ENCODE assay signal across 22 cellular contexts in the genomic region with DNA sequence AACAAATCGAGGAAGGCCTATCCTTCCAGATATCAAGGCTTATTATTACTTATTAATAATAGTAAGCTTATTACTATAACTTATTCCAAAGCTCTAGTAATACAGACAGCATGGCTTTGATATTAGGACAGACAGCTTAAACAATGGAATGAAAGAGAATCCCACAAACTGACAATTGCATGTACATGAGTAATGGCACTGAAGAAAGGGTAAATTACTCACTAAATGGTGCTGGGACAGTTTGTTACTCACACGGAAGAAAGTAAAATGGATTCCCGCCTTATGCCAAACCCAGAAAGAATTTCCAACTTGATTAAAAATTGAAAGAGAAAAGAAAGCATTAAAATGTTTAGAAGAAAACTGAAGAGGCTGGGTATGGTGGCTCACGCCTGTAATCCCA.
DNase-seq lines count a peak whose midpoint lies in the region; ATAC-seq and TF ChIP-seq lines count a peak whose summit lies in the region.
"Had no signal": no experiment of that assay in that cellular context is flagged by ENCODE, and none has a peak within 500 bp of the region (broad histone marks: within the 10 kb centered on the region; RNA-seq: fewer than 3 reads in every experiment).

No MANE protein-coding gene starts in this region.

- no peak overlapping the region for H2BK15ac ChIP-seq in IMR-90 (ENCODE audit: low read depth, low read length)

- H3K79me1 ChIP-seq in IMR-90 (ENCODE audit: low read depth in 1 of 2, low read length in 2 of 2) = no peaks in the 10 kb centered on the region

- no peak overlapping the region for H3K4me2 ChIP-seq in IMR-90 (ENCODE audit: low read depth, low read length)

- H3K4me3 Mint-ChIP-seq in memory B cell = no peak overlapping the region
- H3K4me3 Mint-ChIP-seq: activated naive CD8-positive, alpha-beta T cell treated with anti-CD3 and anti-CD28 coated beads, Interleukin-2, amount 50 U/mL, for 24 hours; CD8-positive, alpha-beta memory T cell; endodermal cell; T-helper 2 cell treated with Interferon-gamma antibody and Interleukin-4, amounts not matched to agents 5 μg/mL and 100 μg/mL, for 36 hours had no signal

- no peaks in the 10 kb centered on the region for H3K27me3 Mint-ChIP-seq in memory B cell
- H3K27me3 Mint-ChIP-seq: activated naive CD8-positive, alpha-beta T cell treated with anti-CD3 and anti-CD28 coated beads, Interleukin-2, amount 50 U/mL, for 24 hours; CD8-positive, alpha-beta memory T cell had no signal

- no peaks in the 10 kb centered on the region for H3K9me3 Mint-ChIP-seq in memory B cell
- H3K9me3 Mint-ChIP-seq: T-helper 2 cell treated with Interferon-gamma antibody and Interleukin-4, amounts not matched to agents 5 μg/mL and 100 μg/mL, for 36 hours had no signal

- H3K4me3 ChIP-seq in IMR-90 (ENCODE audit: insufficient read depth, low read depth, low read length) (no peak overlapping the region), epithelial cell of esophagus (ENCODE audit: low read length) (no peak overlapping the region)
- H3K4me3 ChIP-seq: left ventricle myocardium inferior, transverse colon had no signal

- no peaks in the 10 kb centered on the region for H3K9me1 ChIP-seq in IMR-90 (ENCODE audit: insufficient read depth, low read length)

- H3K36me3 Mint-ChIP-seq in memory B cell = peaks cover 23% of the 10 kb centered on the region

- no peak overlapping the region for H3K27ac ChIP-seq in IMR-90 (ENCODE audit: insufficient read depth, low read length)
- H3K27ac ChIP-seq: left ventricle myocardium inferior, transverse colon had no signal

- peak overlapping the region; percentile 9 for H2BK5ac ChIP-seq in IMR-90 (ENCODE audit: low read depth, low read length, poor library complexity, severe bottlenecking)

- H2AFZ ChIP-seq in IMR-90 (replicated peaks; ENCODE audit: low read length, poor library complexity) = no peak overlapping the region

- in situ Hi-C loops in IMR-90 (cut with MboI; ENCODE audit: low sequenced_read_pairs) = no loop called here

- no peak overlapping the region for H2AK5ac ChIP-seq in IMR-90 (ENCODE audit: low read depth, low read length)

- no peak overlapping the region for H3K23ac ChIP-seq in IMR-90 (ENCODE audit: low read depth, low read length)

- no peaks in the 10 kb centered on the region for H3K27me3 ChIP-seq in IMR-90 (ENCODE audit: control insufficient read depth, insufficient read depth, low read length)
- H3K27me3 ChIP-seq: transverse colon had no signal

- H3K18ac ChIP-seq in IMR-90 (ENCODE audit: low read depth, low read length) = no peak overlapping the region

- no peak for TF ChIP-seq POLR2A in IMR-90 (IDR thresholded peaks at IDR 0.05; ENCODE audit: low read depth, low read length)

- ATAC-seq in IMR-90 (ENCODE audit: low read depth) (no peak), memory B cell (ENCODE audit: low read depth) (no peak)
- ATAC-seq: activated naive CD8-positive, alpha-beta T cell treated with anti-CD3 and anti-CD28 coated beads, Interleukin-2, amount 50 U/mL, for 24 hours had no signal

- no peak for TF ChIP-seq RAD21 in IMR-90 (IDR thresholded peaks at IDR 0.05; ENCODE audit: low read length)

- no peak overlapping the region for H2BK20ac ChIP-seq in IMR-90 (ENCODE audit: low read depth, low read length)

- peak overlapping the region; percentile 63 for H3K27ac Mint-ChIP-seq in memory B cell
- H3K27ac Mint-ChIP-seq: activated naive CD8-positive, alpha-beta T cell treated with anti-CD3 and anti-CD28 coated beads, Interleukin-2, amount 50 U/mL, for 24 hours; endodermal cell; T-helper 2 cell treated with Interferon-gamma antibody and Interleukin-4, amounts not matched to agents 5 μg/mL and 100 μg/mL, for 36 hours had no signal

- no peak overlapping the region for H4K91ac ChIP-seq in IMR-90 (ENCODE audit: insufficient read depth, low read depth, low read length)

- peak overlapping the region; percentile 3; the same call in 1 of the 2 replicates for H2BK120ac ChIP-seq in IMR-90 (ENCODE audit: low read depth, low read length)

- H3K9me3 ChIP-seq in IMR-90 (ENCODE audit: control insufficient read depth, insufficient read depth, low read length) = peaks cover 5% of the 10 kb centered on the region; the same call in 1 of the 2 replicates
- H3K9me3 ChIP-seq: left ventricle myocardium inferior, transverse colon had no signal

- no peaks in the 10 kb centered on the region for H4K20me1 ChIP-seq in IMR-90 (ENCODE audit: insufficient read depth, low read length)

- H4K8ac ChIP-seq in IMR-90 (ENCODE audit: low read depth in 2 of 2, low read length in 2 of 2) = no peak overlapping the region

- dilution Hi-C loops in IMR-90 (cut with HindIII; ENCODE audit: low sequenced_read_pairs, unreplicated experiment) = no loop called here

- H3K4ac ChIP-seq in IMR-90 (ENCODE audit: low read depth, low read length) = no peak overlapping the region

- no peaks in the 10 kb centered on the region; the same call in 1 of the 2 replicates for H3K4me1 ChIP-seq in IMR-90 (ENCODE audit: control insufficient read depth, insufficient read depth, low read length)
- H3K4me1 ChIP-seq: left ventricle myocardium inferior, transverse colon had no signal

- H4K5ac ChIP-seq in IMR-90 (ENCODE audit: low read depth, low read length) = no peak overlapping the region

- 100% methylated on average over 1 of the region's 4 CpGs; no CpG with 5 or more reads in 1 of the 2 experiments for WGBS in IMR-90 (ENCODE audit: extremely low coverage in 2 of 2, insufficient read length in 1 of 2), 2 experiments

- H3K14ac ChIP-seq in IMR-90 (replicated peaks; ENCODE audit: low read depth, low read length) = no peak overlapping the region

- no peak for TF ChIP-seq CTCF in IMR-90 (conservative IDR thresholded peaks at IDR 0.05; ENCODE audit: low read depth, low read length)
- no peak for TF ChIP-seq CTCF in epithelial cell of esophagus (IDR thresholded peaks at IDR 0.05; ENCODE audit: insufficient read depth, low read depth, low read length, missing control alignments)

- DNase-seq in AG20443 (ENCODE audit: low spot score) (peak; percentile 69), IMR-90 (peak; percentile 48), epithelial cell of esophagus (ENCODE audit: low read depth) (peak; percentile 73), memory B cell (ENCODE audit: low spot score in 2 of 2) (no peak), NCI-H510A treated with DMSO at 0.1 percent for 48 hours (lab: John Stamatoyannopoulos, UW) (no peak), NCI-H510A (lab: John Stamatoyannopoulos, UW) (no peak)
- no peak for DNase-seq in activated CD4-positive, alpha-beta T cell treated with anti-CD3 and anti-CD28 coated beads for 48 hours
- no peak for DNase-seq in stimulated activated CD4-positive, alpha-beta T cell treated with anti-CD3 and anti-CD28 coated beads, Interleukin-15, amount 100 ng/mL, for 24 hours
- DNase-seq: activated CD4-positive, CD25-positive, alpha-beta regulatory T cell; activated naive CD8-positive, alpha-beta T cell treated with anti-CD3 and anti-CD28 coated beads, Interleukin-2, amount 50 U/mL, for 24 hours; CD8-positive, alpha-beta memory T cell; endodermal cell; left ventricle myocardium inferior; NCI-H1092 treated with DMSO at 0.1 percent for 48 hours; NCI-H2107; NCI-H526 treated with DMSO at 0.1 percent for 48 hours; nucleus accumbens; OCI-M1; SIG-M5; stimulated activated naive CD4-positive, alpha-beta T cell treated with Interleukin-2 at 50 U/mL for 16 hours; transverse colon had no signal

- peaks cover 6% of the 10 kb centered on the region; the same call in 1 of the 2 replicates for H3K36me3 ChIP-seq in IMR-90 (ENCODE audit: control insufficient read depth, insufficient read depth, low read length)
- H3K36me3 ChIP-seq: transverse colon had no signal

- H3K56ac ChIP-seq in IMR-90 (ENCODE audit: extremely low read depth, insufficient read depth, low read length) = no peak overlapping the region

- CTCF ChIA-PET in IMR-90 (lab: Yijun Ruan, JAX) = interaction anchor here (1.5 kb wide), 1 partner anchor 10 kb away, joined by 4 read pairs; no protein-coding TSS in a partner anchor

- no TSS peak for BruUV-seq in IMR-90 (replicated peaks; lab: Mats Ljungman, UMichigan)

- H2AK9ac ChIP-seq in IMR-90 (replicated peaks; ENCODE audit: low read depth, low read length, poor library complexity) = no peak overlapping the region

- H3K9ac ChIP-seq in IMR-90 (ENCODE audit: low read depth, low read length) = no peak overlapping the region

- H3K4me1 Mint-ChIP-seq in memory B cell = peaks cover 5% of the 10 kb centered on the region
- H3K4me1 Mint-ChIP-seq: activated naive CD8-positive, alpha-beta T cell treated with anti-CD3 and anti-CD28 coated beads, Interleukin-2, amount 50 U/mL, for 24 hours; CD8-positive, alpha-beta memory T cell had no signal

- POLR2A ChIA-PET in IMR-90 (lab: Charles Lee; ENCODE audit: unreplicated experiment) = no interaction called here

- intact Hi-C loops in IMR-90 (cut with micrococcal nuclease) = no loop called here

TF ChIP-seq in IMR-90, 13 proteins besides CTCF, POLR2A, EP300 and RAD21:
- TF ChIP-seq RCOR1 (IDR thresholded peaks at IDR 0.05; ENCODE audit: insufficient replicate concordance, low read length) = no peak
- no peak for TF ChIP-seq MAFK (IDR thresholded peaks at IDR 0.05; ENCODE audit: low read depth, low read length)
- TF ChIP-seq BHLHE40 (IDR thresholded peaks at IDR 0.05; ENCODE audit: low read depth, low read length) = no peak
- no peak for TF ChIP-seq SMC3 (IDR thresholded peaks at IDR 0.05; ENCODE audit: low read depth, low read length)
- TF ChIP-seq CEBPB (IDR thresholded peaks at IDR 0.05; ENCODE audit: low read depth, low read length) = no peak
- TF ChIP-seq, protein P1, sequence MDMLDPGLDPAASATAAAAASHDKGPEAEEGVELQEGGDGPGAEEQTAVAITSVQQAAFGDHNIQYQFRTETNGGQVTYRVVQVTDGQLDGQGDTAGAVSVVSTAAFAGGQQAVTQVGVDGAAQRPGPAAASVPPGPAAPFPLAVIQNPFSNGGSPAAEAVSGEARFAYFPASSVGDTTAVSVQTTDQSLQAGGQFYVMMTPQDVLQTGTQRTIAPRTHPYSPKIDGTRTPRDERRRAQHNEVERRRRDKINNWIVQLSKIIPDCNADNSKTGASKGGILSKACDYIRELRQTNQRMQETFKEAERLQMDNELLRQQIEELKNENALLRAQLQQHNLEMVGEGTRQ (IDR thresholded peaks at IDR 0.05; ENCODE audit: low read depth, low read length) = no peak
- TF ChIP-seq MXI1 (IDR thresholded peaks at IDR 0.05; ENCODE audit: borderline replicate concordance, low read depth, low read length) = no peak
- TF ChIP-seq RFX5 (IDR thresholded peaks at IDR 0.05; ENCODE audit: low read depth, low read length) = no peak
- TF ChIP-seq, protein P2, sequence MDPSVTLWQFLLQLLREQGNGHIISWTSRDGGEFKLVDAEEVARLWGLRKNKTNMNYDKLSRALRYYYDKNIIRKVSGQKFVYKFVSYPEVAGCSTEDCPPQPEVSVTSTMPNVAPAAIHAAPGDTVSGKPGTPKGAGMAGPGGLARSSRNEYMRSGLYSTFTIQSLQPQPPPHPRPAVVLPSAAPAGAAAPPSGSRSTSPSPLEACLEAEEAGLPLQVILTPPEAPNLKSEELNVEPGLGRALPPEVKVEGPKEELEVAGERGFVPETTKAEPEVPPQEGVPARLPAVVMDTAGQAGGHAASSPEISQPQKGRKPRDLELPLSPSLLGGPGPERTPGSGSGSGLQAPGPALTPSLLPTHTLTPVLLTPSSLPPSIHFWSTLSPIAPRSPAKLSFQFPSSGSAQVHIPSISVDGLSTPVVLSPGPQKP (IDR thresholded peaks at IDR 0.05; ENCODE audit: borderline replicate concordance, low read depth, low read length) = no peak
TF ChIP-seq in IMR-90: peak in this region for 0.

Comparison
In these comparisons a context has a peak if more than half of its experiments do, and no peak if none do; other contexts are left out.
1. DNase-seq: peak in AG20443 (single experiment), IMR-90 (single experiment) and epithelial cell of esophagus (single experiment); none in memory B cell (0 of 2), activated CD4-positive, alpha-beta T cell treated with anti-CD3 and anti-CD28 coated beads for 48 hours (single experiment), stimulated activated CD4-positive, alpha-beta T cell treated with anti-CD3 and anti-CD28 coated beads, Interleukin-15, amount 100 ng/mL, for 24 hours (single experiment), NCI-H510A treated with DMSO at 0.1 percent for 48 hours (single experiment) and NCI-H510A (single experiment).